In genomic region chr5:150457112-150457511, GRCh38 we compare ENCODE assay signal across 1 cellular context.
TF ChIP-seq lines count a peak whose summit lies in the region.

No MANE protein-coding gene starts in this region.

TF ChIP-seq in IMR-90, 13 proteins besides CTCF, POLR2A, EP300 and RAD21 (continued from another document):
- TF ChIP-seq USF2 (IDR thresholded peaks at IDR 0.05; ENCODE audit: low read depth, low read length) (no peak), BHLHE40 (IDR thresholded peaks at IDR 0.05; ENCODE audit: low read depth, low read length) (no peak), SMC3 (IDR thresholded peaks at IDR 0.05; ENCODE audit: low read depth, low read length) (no peak), MAZ (IDR thresholded peaks at IDR 0.05; ENCODE audit: borderline replicate concordance, low read depth, low read length) (no peak), CEBPB (IDR thresholded peaks at IDR 0.05; ENCODE audit: low read depth, low read length) (no peak), ELK1 (IDR thresholded peaks at IDR 0.05; ENCODE audit: borderline replicate concordance, low read depth, low read length) (no peak), NFE2L2 (IDR thresholded peaks at IDR 0.05; ENCODE audit: low read depth, low read length) (no peak)
